21 cellular contexts compared by ENCODE assay signal in the genomic region with DNA sequence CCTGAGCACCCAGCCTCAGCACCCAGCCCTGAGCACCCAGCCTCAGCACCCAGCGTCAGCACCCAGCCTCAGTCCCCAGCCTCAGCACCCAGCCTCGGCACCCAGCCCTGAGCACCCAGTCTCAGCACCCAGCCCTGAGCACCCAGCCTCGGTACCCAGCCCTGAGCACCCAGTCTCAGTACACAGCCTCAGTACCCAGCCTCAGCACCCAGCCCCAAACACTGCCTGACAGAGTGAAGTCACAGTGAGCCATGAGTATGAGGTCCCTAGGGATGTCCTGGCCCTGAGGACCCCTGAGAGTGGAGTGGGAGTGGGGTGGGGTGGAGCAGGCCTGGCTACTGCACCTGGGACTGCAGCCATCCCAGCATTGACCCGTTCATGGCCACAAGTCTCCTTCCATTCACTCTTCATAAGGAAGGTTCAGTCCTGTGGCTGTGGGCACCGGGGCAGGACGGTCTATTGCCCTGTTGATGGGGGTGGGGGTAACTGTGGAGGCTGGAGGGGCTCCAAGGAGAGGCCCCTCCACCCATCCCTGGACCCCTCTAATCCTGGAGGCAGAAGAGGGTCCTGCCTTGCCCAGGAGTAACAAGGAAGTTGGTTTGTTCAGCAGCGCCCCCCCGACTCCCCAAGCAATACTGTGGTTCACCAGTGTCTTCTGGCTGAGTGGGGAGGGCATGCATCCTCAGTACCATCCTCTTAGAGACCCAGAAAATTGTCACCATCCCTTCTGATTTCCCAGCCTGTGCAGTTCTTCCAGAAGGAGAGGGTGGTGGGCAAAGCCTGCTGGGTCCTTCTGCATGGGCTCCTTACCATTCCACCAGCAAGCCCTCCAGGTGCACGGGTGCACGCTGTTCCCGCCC.
DNase-seq lines count a peak whose midpoint lies in the region; ATAC-seq and TF ChIP-seq lines count a peak whose summit lies in the region.
"Had no signal": no experiment of that assay in that cellular context is flagged by ENCODE, and none has a peak within 500 bp of the region (broad histone marks: within the 10 kb centered on the region; RNA-seq: fewer than 3 reads in every experiment).

No MANE protein-coding gene starts in this region.

- H3K36me3 ChIP-seq in mucosa of descending colon (ENCODE audit: low read depth) (no peaks in the 10 kb centered on the region), uterus (no peaks in the 10 kb centered on the region), MG63 (no peaks in the 10 kb centered on the region)
- H3K36me3 ChIP-seq: brain microvascular endothelial cell had no signal

- intact Hi-C loops in Right ventricle myocardium inferior (cut with DNase I) (loop anchor here (5.0 kb wide), 1 partner anchor 47 kb away; no protein-coding TSS in a partner anchor), left cardiac atrium (cut with DNase I) (no loop called here), mucosa of descending colon (cut with DNase I, micrococcal nuclease) (no loop called here), uterus (cut with DNase I; ENCODE audit: low total_unique reads) (no loop called here)

- H3K27ac ChIP-seq in coronary artery (no peak overlapping the region), uterus (no peak overlapping the region)
- H3K27ac ChIP-seq: brain microvascular endothelial cell, epithelial cell of prostate, foreskin keratinocyte had no signal

- H3K4me1 ChIP-seq in mucosa of descending colon (ENCODE audit: low read depth) (no peaks in the 10 kb centered on the region), uterus (no peaks in the 10 kb centered on the region)
- H3K4me1 ChIP-seq: foreskin keratinocyte had no signal

- peak; percentile 25 for DNase-seq in Right ventricle myocardium inferior (ENCODE audit: missing footprints)
- no peak for DNase-seq in left cardiac atrium
- peak; percentile 70 for DNase-seq in coronary artery (ENCODE audit: low spot score)
- peak in 2 of 3 donors; percentile 11 to 28 for DNase-seq in mucosa of descending colon
- peak; percentile 7 to 13 for DNase-seq in uterus
- no peak for DNase-seq in MG63
- no peak for DNase-seq in SHP77 treated with DMSO at 0.1 percent for 48 hours (lab: John Stamatoyannopoulos, UW)
- no peak for DNase-seq in epidermal melanocyte (ENCODE audit: insufficient read length, low spot score)
- DNase-seq: activated naive CD8-positive, alpha-beta T cell treated with anti-CD3 and anti-CD28 coated beads for 36 hours; activated T-cell treated with anti-CD3 and anti-CD28 coated beads, Interleukin-2, amount 50 U/mL, for 4 hours; brain microvascular endothelial cell; CD8-positive, alpha-beta T cell; DMS53; foreskin keratinocyte; H7; hypothalamus; NCI-H146; NCI-H82; nephron progenitor cell; stimulated activated CD4-positive, alpha-beta T cell treated with anti-CD3 and anti-CD28 coated beads, Interleukin-12 subunit alpha, Interleukin-12 subunit beta, amount 100 ng/mL, for 4 hours had no signal

- TF ChIP-seq POLR2A in uterus (IDR thresholded peaks at IDR 0.05) = no peak

- H3K27me3 ChIP-seq in uterus (no peaks in the 10 kb centered on the region), MG63 (no peaks in the 10 kb centered on the region)
- H3K27me3 ChIP-seq: brain microvascular endothelial cell, foreskin keratinocyte had no signal

- H3K9me3 ChIP-seq in mucosa of descending colon = no peaks in the 10 kb centered on the region
- no peaks in the 10 kb centered on the region for H3K9me3 ChIP-seq in uterus
- H3K9me3 ChIP-seq in MG63 = no peaks in the 10 kb centered on the region

- H3K4me3 ChIP-seq in coronary artery (no peak overlapping the region), mucosa of descending colon (no peak overlapping the region), uterus (no peak overlapping the region), MG63 (no peak overlapping the region)

- TF ChIP-seq CTCF in coronary artery (IDR thresholded peaks at IDR 0.05) (no peak), mucosa of descending colon (IDR thresholded peaks at IDR 0.05) (no peak), uterus (IDR thresholded peaks at IDR 0.05) (no peak)

- ATAC-seq in Right ventricle myocardium inferior (no peak), left cardiac atrium (no peak), mucosa of descending colon (no peak)

Comparison
In these comparisons a context has a peak if more than half of its experiments do, and no peak if none do; other contexts are left out.
1. DNase-seq: peak in Right ventricle myocardium inferior (single experiment), coronary artery (single experiment), mucosa of descending colon (2 of 3) and uterus (2 of 2); none in left cardiac atrium (single experiment), MG63 (single experiment), SHP77 treated with DMSO at 0.1 percent for 48 hours (single experiment) and epidermal melanocyte (single experiment).